ENCODE assay signal across 8 cellular contexts in the genomic region with DNA sequence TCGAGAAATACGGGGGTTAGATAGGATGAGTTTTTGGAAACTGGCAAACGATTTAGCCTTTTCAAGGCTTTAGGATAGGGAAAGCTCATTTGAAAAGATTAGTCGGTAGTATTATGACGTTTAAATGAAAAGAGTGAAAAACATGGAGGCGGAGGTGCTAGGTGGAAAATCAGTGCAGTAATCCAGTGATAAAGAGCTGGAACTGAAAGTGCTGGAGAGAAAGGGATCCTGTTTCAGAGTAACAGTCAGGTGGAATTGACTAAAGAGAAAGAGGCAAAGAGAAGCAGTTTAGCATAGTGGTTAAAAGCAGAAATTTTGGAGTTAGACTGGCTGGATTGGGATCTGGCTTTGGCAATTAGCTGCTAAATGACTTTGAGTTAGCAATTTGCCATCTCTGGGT.
DNase-seq lines count a peak whose midpoint lies in the region; ATAC-seq and TF ChIP-seq lines count a peak whose summit lies in the region.

No MANE protein-coding gene starts in this region.

- no peaks in the 10 kb centered on the region for H3K36me3 ChIP-seq in muscle layer of colon (ENCODE audit: insufficient read depth, low read length)

- no peak for TF ChIP-seq CTCF in GM20000 (IDR thresholded peaks at IDR 0.05; ENCODE audit: extremely low read depth, missing control alignments)

- peaks cover 16% of the 10 kb centered on the region for H3K4me1 ChIP-seq in muscle layer of colon (ENCODE audit: insufficient read depth, low read length)

- peak; percentile 13 for DNase-seq in CD1c-positive myeloid dendritic cell (ENCODE audit: extremely low spot score)
- DNase-seq in KBM-7, result peak; percentile 18
- peak; percentile 1 for DNase-seq in cerebellar cortex (ENCODE audit: low spot score)
- no peak for DNase-seq in iPS-NIHi11 (ENCODE audit: low spot score)
- DNase-seq in T1000 (lab: John Stamatoyannopoulos, UW), result no peak
- no peak for DNase-seq in GM20000 (ENCODE audit: low spot score)

- H3K9ac ChIP-seq in muscle layer of colon (ENCODE audit: low read length), result peak overlapping the region; percentile 26

- ATAC-seq in HG03521 (IDR thresholded peaks at IDR 0.05; ENCODE audit: unreplicated experiment), result no peak

- H3K4me3 ChIP-seq in muscle layer of colon (ENCODE audit: low read depth in 1 of 2, low read length in 2 of 2), result peak overlapping the region; percentile 84 to 86

- H3K27ac ChIP-seq in muscle layer of colon (ENCODE audit: low read depth, low read length), result no peak overlapping the region

- in situ Hi-C loops in KBM-7 (cut with MboI; ENCODE audit: low pct_unique_long_range_greater_than_20kb, low sequenced_read_pairs), result no loop called here

- no peaks in the 10 kb centered on the region for H3K9me3 ChIP-seq in muscle layer of colon (ENCODE audit: low read length)

- H3K27me3 ChIP-seq in muscle layer of colon (ENCODE audit: control insufficient read depth in 1 of 2, insufficient read depth in 2 of 2, low read length in 2 of 2), result no peaks in the 10 kb centered on the region

Comparison
In these comparisons a context has a peak if more than half of its experiments do, and no peak if none do; other contexts are left out.
1. DNase-seq: peak in CD1c-positive myeloid dendritic cell (single experiment), KBM-7 (single experiment) and cerebellar cortex (single experiment); none in iPS-NIHi11 (single experiment), T1000 (single experiment) and GM20000 (single experiment).